In genomic region chr7:115951547-115951946, GRCh38 we compare ENCODE assay signal across 20 cellular contexts.
DNase-seq lines count a peak whose midpoint lies in the region; ATAC-seq, FAIRE-seq and TF ChIP-seq lines count a peak whose summit lies in the region.
"Had no signal": no experiment of that assay in that cellular context is flagged by ENCODE, and none has a peak within 500 bp of the region (broad histone marks: within the 10 kb centered on the region; RNA-seq: fewer than 3 reads in every experiment).

No MANE protein-coding gene starts in this region.

- H3K9me1 ChIP-seq in IMR-90 (ENCODE audit: insufficient read depth, low read length) (no peaks in the 10 kb centered on the region), K562 (ENCODE audit: control insufficient read depth, insufficient read depth, low read length) (no peaks in the 10 kb centered on the region)

- DNase-seq in HepG2 (ENCODE audit: low spot score) = no peak
- DNase-seq in right lobe of liver = no peak
- no peak for DNase-seq in IMR-90
- no peak for DNase-seq in K562 (ENCODE audit: extremely low read depth in 1 of 4, low spot score in 3 of 4)
- no peak for DNase-seq in HUDEP-2 (lab: John Stamatoyannopoulos, UW; ENCODE audit: unreplicated experiment in 76 of 76)
- no peak for DNase-seq in NCI-H748 treated with DMSO at 0.1 percent for 48 hours (lab: John Stamatoyannopoulos, UW)
- DNase-seq: ACHN; Caco-2; Calu3; CD4-positive, alpha-beta T cell; CD8-positive, alpha-beta T cell; DMS79 treated with DMSO at 0.1 percent for 48 hours; GF-D8 had no signal

- TF ChIP-seq RAD21 in HepG2 (CRISPR knock-in tag; IDR thresholded peaks at IDR 0.05) (no peak), IMR-90 (IDR thresholded peaks at IDR 0.05; ENCODE audit: low read length) (no peak), K562 (CRISPR knock-in tag; conservative IDR thresholded peaks at IDR 0.05 in 1 of 2, IDR thresholded peaks at IDR 0.05 in 1 of 2) (no peak)

- no peak overlapping the region for H3K56ac ChIP-seq in IMR-90 (ENCODE audit: extremely low read depth, insufficient read depth, low read length)

- intact Hi-C loops in HepG2 (cut with micrococcal nuclease; ENCODE audit: unreplicated experiment) = no loop called here
- intact Hi-C loops in right lobe of liver (cut with DNase I) = no loop called here
- intact Hi-C loops in IMR-90 (cut with micrococcal nuclease) = no loop called here
- intact Hi-C loops in K562 (cut with micrococcal nuclease) = no loop called here

- H3K79me2 ChIP-seq in HepG2 (ENCODE audit: insufficient read depth, low read length) = no peaks in the 10 kb centered on the region
- H3K79me2 ChIP-seq in K562 (ENCODE audit: control insufficient read depth, insufficient read depth, low read length) = no peaks in the 10 kb centered on the region

- no peak overlapping the region for H4K91ac ChIP-seq in IMR-90 (ENCODE audit: insufficient read depth, low read depth, low read length)

- H3K36me3 ChIP-seq in HepG2 (replicated peaks in 1 of 2; ENCODE audit: control insufficient read depth in 1 of 2, insufficient read depth in 2 of 2, low read length in 2 of 2) (no peaks in the 10 kb centered on the region), right lobe of liver (no peaks in the 10 kb centered on the region), IMR-90 (ENCODE audit: control insufficient read depth, insufficient read depth, low read length) (no peaks in the 10 kb centered on the region), K562 (ENCODE audit: control insufficient read depth, insufficient read depth, low read length) (no peaks in the 10 kb centered on the region)

- 0% methylated on average over 1 of the region's 1 CpG for WGBS in HepG2 (ENCODE audit: low lambda C conversion rate)
- WGBS in right lobe of liver (ENCODE audit: insufficient coverage, low coverage, low lambda C conversion rate, missing lambda C conversion rate) = 75% methylated on average over 1 of the region's 1 CpG
- no CpG with 5 or more reads among the region's 1 CpG for WGBS in IMR-90 (ENCODE audit: extremely low coverage in 2 of 2, insufficient read length in 1 of 2), 2 experiments
- 0% methylated on average over 1 of the region's 1 CpG for WGBS in K562 (ENCODE audit: insufficient coverage, low coverage, missing lambda C conversion rate)

- H4K5ac ChIP-seq in IMR-90 (ENCODE audit: low read depth, low read length) = no peak overlapping the region

- H3K4me1 ChIP-seq in HepG2 (ENCODE audit: insufficient read depth, low read length) (no peaks in the 10 kb centered on the region), right lobe of liver (no peaks in the 10 kb centered on the region), IMR-90 (ENCODE audit: control insufficient read depth, insufficient read depth, low read length) (no peaks in the 10 kb centered on the region), K562 (replicated peaks in 1 of 2; ENCODE audit: control insufficient read depth in 2 of 2, insufficient read depth in 2 of 2, low read length in 2 of 2) (no peaks in the 10 kb centered on the region)
- H3K4me1 ChIP-seq: BLaER1 treated with 17β-estradiol and CSF1 and Interleukin-3, amounts not matched to agents 10 nM and 100 nM; Caco-2 had no signal

- H4K8ac ChIP-seq in IMR-90 (ENCODE audit: low read depth in 2 of 2, low read length in 2 of 2) = no peak overlapping the region

- H3K18ac ChIP-seq in IMR-90 (ENCODE audit: low read depth, low read length) = no peak overlapping the region

- H2BK120ac ChIP-seq in IMR-90 (ENCODE audit: low read depth, low read length) = no peak overlapping the region

- no peak overlapping the region for H2BK15ac ChIP-seq in IMR-90 (ENCODE audit: low read depth, low read length)

- no peak overlapping the region for H2BK20ac ChIP-seq in IMR-90 (ENCODE audit: low read depth, low read length)

- H3K27me3 ChIP-seq in HepG2 (ENCODE audit: control insufficient read depth in 1 of 2, insufficient read depth in 2 of 2, low read length in 2 of 2) (no peaks in the 10 kb centered on the region), right lobe of liver (no peaks in the 10 kb centered on the region), IMR-90 (ENCODE audit: control insufficient read depth, insufficient read depth, low read length) (no peaks in the 10 kb centered on the region), K562 (ENCODE audit: control insufficient read depth in 2 of 2, insufficient read depth in 2 of 2, low read length in 2 of 2) (no peaks in the 10 kb centered on the region)
- H3K27me3 ChIP-seq: BLaER1 treated with 17β-estradiol and CSF1 and Interleukin-3, amounts not matched to agents 10 nM and 100 nM had no signal

- TF ChIP-seq CTCF in HepG2 (CRISPR knock-in tag; IDR thresholded peaks at IDR 0.05) (no peak), right lobe of liver (IDR thresholded peaks at IDR 0.05) (no peak), IMR-90 (conservative IDR thresholded peaks at IDR 0.05; ENCODE audit: low read depth, low read length) (no peak), K562 (IDR thresholded peaks at IDR 0.05 in 2 of 3, conservative IDR thresholded peaks at IDR 0.05 in 1 of 3; ENCODE audit: insufficient read depth in 2 of 3, low read depth in 1 of 3, low read length in 3 of 3) (no peak)

- in situ Hi-C loops in HepG2 (cut with HindIII; ENCODE audit: extremely low pct_ligation_motif_present, low pct_unique_long_range_greater_than_20kb) = no loop called here
- in situ Hi-C loops in IMR-90 (cut with MboI; ENCODE audit: low sequenced_read_pairs) = no loop called here
- in situ Hi-C loops in K562 (cut with MboI) = no loop called here

- CTCF ChIA-PET in HepG2 (lab: Yijun Ruan, JAX; ENCODE audit: low intra/inter-chr PET ratio, low total read pairs) (no interaction called here), IMR-90 (lab: Yijun Ruan, JAX) (no interaction called here), K562 (lab: Yijun Ruan, JAX; ENCODE audit: low intra/inter-chr PET ratio) (no interaction called here)

- H4K20me1 ChIP-seq in HepG2 (ENCODE audit: insufficient read depth, low read length) (no peaks in the 10 kb centered on the region), IMR-90 (ENCODE audit: insufficient read depth, low read length) (no peaks in the 10 kb centered on the region), K562 (replicated peaks; ENCODE audit: control insufficient read depth, insufficient read depth, low read length) (no peaks in the 10 kb centered on the region)
- H4K20me1 ChIP-seq: BLaER1 treated with 17β-estradiol and CSF1 and Interleukin-3, amounts not matched to agents 10 nM and 100 nM had no signal

- dilution Hi-C loops in IMR-90 (cut with HindIII; ENCODE audit: low sequenced_read_pairs, unreplicated experiment) = no loop called here

- no TSS peak for BruUV-seq in HepG2 (replicated peaks; lab: Mats Ljungman, UMichigan)
- BruUV-seq in IMR-90 (replicated peaks; lab: Mats Ljungman, UMichigan) = no TSS peak
- BruUV-seq in K562 (replicated peaks; lab: Mats Ljungman, UMichigan) = no TSS peak

- no peak overlapping the region for H2AFZ ChIP-seq in HepG2 (ENCODE audit: low read length)
- H2AFZ ChIP-seq in IMR-90 (replicated peaks; ENCODE audit: low read length, poor library complexity) = no peak overlapping the region
- no peak overlapping the region for H2AFZ ChIP-seq in K562 (ENCODE audit: low read depth, low read length)

- no peak overlapping the region for H2BK5ac ChIP-seq in IMR-90 (ENCODE audit: low read depth, low read length, poor library complexity, severe bottlenecking)

- FAIRE-seq in HepG2 (lab: Jason Lieb, UNC) (no peak), K562 (lab: Jason Lieb, UNC) (no peak)
- FAIRE-seq: D721Med, G401.6, GM12891, GM19239 had no signal

- H2AK9ac ChIP-seq in IMR-90 (replicated peaks; ENCODE audit: low read depth, low read length, poor library complexity) = no peak overlapping the region

- H3K4me3 ChIP-seq in HepG2 (replicated peaks in 1 of 3; ENCODE audit: insufficient read depth in 1 of 3, low read depth in 2 of 3, low read length in 3 of 3) (no peak overlapping the region), right lobe of liver (no peak overlapping the region), IMR-90 (ENCODE audit: insufficient read depth, low read depth, low read length) (no peak overlapping the region), K562 (no peak overlapping the region)
- H3K4me3 ChIP-seq: BLaER1 treated with 17β-estradiol and CSF1 and Interleukin-3, amounts not matched to agents 10 nM and 100 nM had no signal

- no peak overlapping the region for H3K4ac ChIP-seq in IMR-90 (ENCODE audit: low read depth, low read length)

- H3K23ac ChIP-seq in IMR-90 (ENCODE audit: low read depth, low read length) = no peak overlapping the region

- H3K4me2 ChIP-seq in HepG2 (ENCODE audit: low read depth, low read length) (no peak overlapping the region), IMR-90 (ENCODE audit: low read depth, low read length) (no peak overlapping the region), K562 (ENCODE audit: insufficient read depth, low read length) (no peak overlapping the region)
- H3K4me2 ChIP-seq: BLaER1 treated with 17β-estradiol and CSF1 and Interleukin-3, amounts not matched to agents 10 nM and 100 nM had no signal

- H3K27ac ChIP-seq in HepG2 (ENCODE audit: extremely low read length, insufficient read depth, low read length) (no peak overlapping the region), right lobe of liver (no peak overlapping the region), IMR-90 (ENCODE audit: insufficient read depth, low read length) (no peak overlapping the region), K562 (ENCODE audit: extremely low read depth, low read depth, low read length) (no peak overlapping the region)
- H3K27ac ChIP-seq: 22Rv1; BLaER1 treated with 17β-estradiol and CSF1 and Interleukin-3, amounts not matched to agents 10 nM and 100 nM; C4-2B had no signal

- no peak overlapping the region for H3K9ac ChIP-seq in HepG2 (ENCODE audit: insufficient read depth, low read depth, low read length)
- H3K9ac ChIP-seq in IMR-90 (ENCODE audit: low read depth, low read length) = no peak overlapping the region
- H3K9ac ChIP-seq in K562 (ENCODE audit: insufficient read depth in 1 of 2, low read depth in 2 of 2, low read length in 2 of 2) = no peak overlapping the region
- H3K9ac ChIP-seq: BLaER1 treated with 17β-estradiol and CSF1 and Interleukin-3, amounts not matched to agents 10 nM and 100 nM had no signal

- H3K14ac ChIP-seq in IMR-90 (replicated peaks; ENCODE audit: low read depth, low read length) = no peak overlapping the region

- POLR2A ChIA-PET in HepG2 (lab: Yijun Ruan, JAX) (no interaction called here), IMR-90 (lab: Charles Lee; ENCODE audit: unreplicated experiment) (no interaction called here), K562 (lab: Yijun Ruan, JAX) (interaction anchor here (1.1 kb wide), 1 partner anchor 30 kb away, joined by 3 read pairs; no protein-coding TSS in a partner anchor)

- H2AK5ac ChIP-seq in IMR-90 (ENCODE audit: low read depth, low read length) = no peak overlapping the region

- TF ChIP-seq EP300 in HepG2 (IDR thresholded peaks at IDR 0.05; ENCODE audit: low read depth in 2 of 2, low read length in 2 of 2) = no peak
- no peak for TF ChIP-seq EP300 in HepG2 (CRISPR knock-in tag; IDR thresholded peaks at IDR 0.05; ENCODE audit: borderline replicate concordance)
- TF ChIP-seq EP300 in K562 (IDR thresholded peaks at IDR 0.05; ENCODE audit: low read length) = no peak

- TF ChIP-seq POLR2A in HepG2 (IDR thresholded peaks at IDR 0.05; ENCODE audit: insufficient read depth in 1 of 2, low read depth in 2 of 2, low read length in 2 of 2) (no peak), right lobe of liver (IDR thresholded peaks at IDR 0.05) (no peak), IMR-90 (IDR thresholded peaks at IDR 0.05; ENCODE audit: low read depth, low read length) (no peak), K562 (conservative IDR thresholded peaks at IDR 0.05) (no peak)

- no peaks in the 10 kb centered on the region for H3K9me3 ChIP-seq in HepG2 (ENCODE audit: low read length)
- no peaks in the 10 kb centered on the region for H3K9me3 ChIP-seq in right lobe of liver
- H3K9me3 ChIP-seq in IMR-90 (ENCODE audit: control insufficient read depth, insufficient read depth, low read length) = no peaks in the 10 kb centered on the region
- no peaks in the 10 kb centered on the region; the same call in 1 of the 2 replicates for H3K9me3 ChIP-seq in K562 (replicated peaks; ENCODE audit: control insufficient read depth, insufficient read depth, low read depth, low read length)
- H3K9me3 ChIP-seq: Caco-2 had no signal

- ATAC-seq in HepG2 (no peak), right lobe of liver (no peak), IMR-90 (ENCODE audit: low read depth) (no peak), K562 (no peak)
- ATAC-seq: CD8-positive, alpha-beta T cell had no signal

- no peaks in the 10 kb centered on the region for H3K79me1 ChIP-seq in IMR-90 (ENCODE audit: low read depth in 1 of 2, low read length in 2 of 2)

Comparison
In these comparisons a context has a peak if more than half of its experiments do, and no peak if none do; other contexts are left out.
1. Of the 241 proteins assayed by ChIP-seq in both HepG2 and K562: peak only in HepG2: MAFF and MAFK; only in K562: none; in both: none; in neither: 239.